In the genomic region with DNA sequence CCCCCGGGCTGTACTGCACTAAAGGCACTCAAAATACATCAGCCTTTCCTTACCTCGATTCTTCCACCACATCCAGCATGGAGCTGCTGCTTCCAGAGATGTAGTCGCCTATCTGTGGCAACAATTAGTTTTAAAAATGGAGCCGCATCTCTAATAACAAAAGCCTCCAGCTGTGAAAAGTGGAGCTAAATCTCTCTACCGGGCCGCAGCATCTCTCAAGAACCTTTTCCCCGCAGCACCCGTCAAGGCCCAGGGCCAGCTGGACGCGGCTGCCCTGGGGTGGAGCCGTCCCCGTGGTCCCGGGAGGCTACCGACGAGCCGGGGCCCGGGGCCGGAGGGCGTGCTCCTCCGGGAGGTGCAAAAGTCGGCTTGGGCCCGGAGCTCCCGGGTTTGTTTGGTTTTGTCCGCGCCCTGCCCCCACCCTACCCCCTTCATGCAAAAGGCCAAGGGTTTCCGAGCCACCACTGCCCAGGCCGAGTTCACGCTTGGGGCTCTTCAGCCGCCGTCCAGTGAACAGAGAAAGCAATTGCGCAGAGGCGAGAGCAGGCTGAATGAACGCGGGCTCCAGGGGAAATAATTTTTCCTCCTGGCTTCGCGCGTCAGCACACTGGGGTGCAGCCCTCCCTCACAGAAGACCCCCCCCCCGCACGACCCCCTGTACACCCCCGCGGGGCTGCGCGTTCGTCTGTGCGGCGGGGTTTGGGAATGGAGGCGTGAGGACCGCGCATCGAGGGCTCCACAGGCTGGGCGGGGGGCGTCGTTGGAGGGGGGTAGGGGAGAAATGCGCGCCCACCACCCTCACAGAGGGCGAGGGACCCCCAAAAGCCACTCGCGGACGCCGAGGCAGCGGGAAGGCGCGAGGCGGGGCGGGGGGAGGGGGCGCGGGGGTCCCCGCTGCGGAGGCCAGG, we compare ENCODE assay signal across 1 cellular context.
TF ChIP-seq lines count a peak whose summit lies in the region.

No MANE protein-coding gene starts in this region.

TF ChIP-seq in liver, 16 proteins besides CTCF, POLR2A, EP300 and RAD21 (continued from another document):
- peak; percentile 8 to 28 for TF ChIP-seq JUND (IDR thresholded peaks at IDR 0.05)
- TF ChIP-seq RXRA (IDR thresholded peaks at IDR 0.05) = peak; percentile 72 to 76
- TF ChIP-seq, protein P1, sequence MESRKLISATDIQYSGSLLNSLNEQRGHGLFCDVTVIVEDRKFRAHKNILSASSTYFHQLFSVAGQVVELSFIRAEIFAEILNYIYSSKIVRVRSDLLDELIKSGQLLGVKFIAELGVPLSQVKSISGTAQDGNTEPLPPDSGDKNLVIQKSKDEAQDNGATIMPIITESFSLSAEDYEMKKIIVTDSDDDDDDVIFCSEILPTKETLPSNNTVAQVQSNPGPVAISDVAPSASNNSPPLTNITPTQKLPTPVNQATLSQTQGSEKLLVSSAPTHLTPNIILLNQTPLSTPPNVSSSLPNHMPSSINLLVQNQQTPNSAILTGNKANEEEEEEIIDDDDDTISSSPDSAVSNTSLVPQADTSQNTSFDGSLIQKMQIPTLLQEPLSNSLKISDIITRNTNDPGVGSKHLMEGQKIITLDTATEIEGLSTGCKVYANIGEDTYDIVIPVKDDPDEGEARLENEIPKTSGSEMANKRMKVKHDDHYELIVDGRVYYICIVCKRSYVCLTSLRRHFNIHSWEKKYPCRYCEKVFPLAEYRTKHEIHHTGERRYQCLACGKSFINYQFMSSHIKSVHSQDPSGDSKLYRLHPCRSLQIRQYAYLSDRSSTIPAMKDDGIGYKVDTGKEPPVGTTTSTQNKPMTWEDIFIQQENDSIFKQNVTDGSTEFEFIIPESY (IDR thresholded peaks at IDR 0.05) = no peak
- TF ChIP-seq SP1 (IDR thresholded peaks at IDR 0.05) = peak; percentile 69
- peak; percentile 29 for TF ChIP-seq TAF1 (conservative IDR thresholded peaks at IDR 0.05)
- no peak for TF ChIP-seq GABPA (IDR thresholded peaks at IDR 0.05 in 1 of 2, conservative IDR thresholded peaks at IDR 0.05 in 1 of 2)
